8 cellular contexts compared by ENCODE assay signal in genomic region chr7:92447239-92448184, GRCh38. TPM values are rescaled to one million over a fixed set of nuclear protein-coding genes. Genes with fewer than 3 reads are reported as not detected.
DNase-seq lines count a peak whose midpoint lies in the region; ATAC-seq, FAIRE-seq and TF ChIP-seq lines count a peak whose summit lies in the region.

A gene with protein sequence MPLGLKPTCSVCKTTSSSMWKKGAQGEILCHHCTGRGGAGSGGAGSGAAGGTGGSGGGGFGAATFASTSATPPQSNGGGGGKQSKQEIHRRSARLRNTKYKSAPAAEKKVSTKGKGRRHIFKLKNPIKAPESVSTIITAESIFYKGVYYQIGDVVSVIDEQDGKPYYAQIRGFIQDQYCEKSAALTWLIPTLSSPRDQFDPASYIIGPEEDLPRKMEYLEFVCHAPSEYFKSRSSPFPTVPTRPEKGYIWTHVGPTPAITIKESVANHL (plus strand): TSS chr7:92447482. CDS start chr7:92447730, 248 bp downstream.

- intact Hi-C loops in kidney (cut with DNase I) = no loop called here

- TF ChIP-seq CTCF in BE2C (IDR thresholded peaks at IDR 0.05; ENCODE audit: low read depth, low read length) = peak; percentile 89
- peak; percentile 90 for TF ChIP-seq CTCF in kidney (IDR thresholded peaks at IDR 0.05; ENCODE audit: borderline replicate concordance, extremely low read depth, insufficient read depth)

- peak within 1 kb of the TSS; percentile 89 for H3K4me3 ChIP-seq in BE2C (ENCODE audit: low read depth, low read length)
- peak within 1 kb of the TSS; percentile 73 to 90 for H3K4me3 ChIP-seq in kidney (ENCODE audit: low read length in 2 of 2)

- ATAC-seq in GM19043 (IDR thresholded peaks at IDR 0.05; ENCODE audit: low read depth, unreplicated experiment) (peak; percentile 84), HG03378 (IDR thresholded peaks at IDR 0.05; ENCODE audit: unreplicated experiment) (peak; percentile 89)

- H3K9me3 ChIP-seq in BE2C (no peaks in the 10 kb centered on the region), kidney (ENCODE audit: control insufficient read depth in 1 of 2, low read length in 2 of 2) (no peaks in the 10 kb centered on the region)

- no peaks in the 10 kb centered on the region for H3K27me3 ChIP-seq in BE2C

- H3K36me3 ChIP-seq in BE2C = peaks cover 19% of the 10 kb centered on the region
- H3K36me3 ChIP-seq in kidney (ENCODE audit: control insufficient read depth in 1 of 2, insufficient read depth in 2 of 2, low read length in 2 of 2) = peaks cover 14 to 26% of the 10 kb centered on the region in 2 donors

- peak within 1 kb of the TSS; percentile 77 to 98 for H3K9ac ChIP-seq in kidney (ENCODE audit: low read length in 2 of 2)

- H3K27ac ChIP-seq in kidney (ENCODE audit: low read depth in 2 of 2, low read length in 2 of 2) = peak within 1 kb of the TSS; percentile 87 to 93

- DNase-seq in BE2C (peak; percentile 94), NCI-H446 treated with DMSO at 0.1 percent for 48 hours (lab: John Stamatoyannopoulos, UW) (peak; percentile 84), cerebellum (ENCODE audit: low spot score) (peak; percentile 95), kidney (peak; percentile 98)
- peak; percentile 65 for DNase-seq in activated CD4-positive, alpha-beta T cell treated with anti-CD3 and anti-CD28 coated beads for 1 hour
- peak; percentile 87 for DNase-seq in stimulated activated CD4-positive, alpha-beta T cell treated with anti-CD3 and anti-CD28 coated beads, Interleukin-15, amount 100 ng/mL, for 24 hours

- H3K4me1 ChIP-seq in BE2C = no peaks in the 10 kb centered on the region
- H3K4me1 ChIP-seq in kidney (ENCODE audit: control insufficient read depth in 1 of 2, insufficient read depth in 1 of 2, low read depth in 1 of 2, low read length in 2 of 2) = peaks cover 0 to 4% of the 10 kb centered on the region in 2 donors

- peak; percentile 55 for FAIRE-seq in kidney (lab: Jason Lieb, UNC)

RNA-seq across cellular contexts. Expression of the gene that starts here (rescaled TPM):
- polyA plus RNA-seq in BE2C (2012; ENCODE audit: insufficient read depth, insufficient read length, low read depth) = 11.1 TPM
- total RNA-seq in cerebellum (51.1 TPM), kidney (35.8 TPM)
- polyA plus RNA-seq in kidney (ENCODE audit: insufficient read depth, low read depth, low replicate concordance) = 17.5 TPM

Comparison
In these comparisons a context has a peak if more than half of its experiments do, and no peak if none do; other contexts are left out.
1. Peak in every context shown above with its lines: DNase-seq, ATAC-seq, H3K4me3 ChIP-seq and H3K27ac ChIP-seq.